8 cellular contexts compared by ENCODE assay signal in the genomic region with DNA sequence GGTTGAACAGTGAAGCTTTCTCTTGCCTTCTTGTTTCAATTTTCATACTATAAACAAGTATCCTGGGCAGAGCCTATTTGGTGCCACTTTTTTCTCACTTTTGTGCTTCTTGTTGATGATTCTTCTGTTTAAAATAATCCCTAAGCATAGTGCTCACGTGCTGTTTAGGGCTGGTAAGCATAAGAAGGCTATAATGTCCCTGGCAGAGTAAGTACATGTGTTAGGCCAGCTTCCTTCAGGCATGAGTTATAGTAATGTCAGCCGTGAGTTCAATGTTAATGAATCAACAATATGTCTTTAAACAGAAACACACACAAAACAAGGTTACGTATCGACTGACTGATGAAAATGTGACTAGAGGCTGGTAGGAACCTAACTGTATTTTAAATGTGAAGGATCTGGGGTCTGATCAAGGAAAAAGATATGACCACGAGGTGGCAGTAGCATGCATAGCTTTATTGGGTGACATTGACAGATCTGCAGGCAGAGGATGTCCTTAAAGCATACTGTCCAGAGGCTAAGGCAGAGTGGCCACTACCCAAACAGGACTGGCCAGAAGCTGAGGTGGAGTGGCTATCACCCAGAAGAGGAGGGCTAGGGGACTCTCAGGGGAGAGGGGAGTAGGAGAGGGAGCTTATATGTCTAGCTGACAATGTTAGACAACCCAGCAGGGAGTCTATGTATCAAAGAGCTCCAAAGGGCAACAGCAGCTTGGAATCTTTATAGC.
DNase-seq lines count a peak whose midpoint lies in the region; ATAC-seq and TF ChIP-seq lines count a peak whose summit lies in the region.

No MANE protein-coding gene starts in this region.

- peak; percentile 93 for TF ChIP-seq CTCF in C4-2B (conservative IDR thresholded peaks at IDR 0.05)
- peak; percentile 70 for TF ChIP-seq CTCF in mesothelial cell of epicardium (IDR thresholded peaks at IDR 0.05; ENCODE audit: unreplicated experiment)

- H3K36me3 ChIP-seq in effector memory CD4-positive, alpha-beta T cell (ENCODE audit: control insufficient read depth, insufficient read depth, low read length) = no peaks in the 10 kb centered on the region

- H3K4me3 Mint-ChIP-seq in activated CD4-positive, alpha-beta memory T cell treated with anti-CD3 and anti-CD28 coated beads for 36 hours = no peak overlapping the region
- no peak overlapping the region for H3K4me3 Mint-ChIP-seq in mesothelial cell of epicardium

- no peak overlapping the region; the same call in 1 of the 2 replicates for H3K27ac ChIP-seq in C4-2B
- no peak overlapping the region for H3K27ac ChIP-seq in effector memory CD4-positive, alpha-beta T cell (ENCODE audit: insufficient read depth, low read length, poor library complexity, severe bottlenecking)

- no peaks in the 10 kb centered on the region for H3K9me3 ChIP-seq in effector memory CD4-positive, alpha-beta T cell (ENCODE audit: control insufficient read depth, low read length)

- no peak overlapping the region for H3K27ac Mint-ChIP-seq in activated CD4-positive, alpha-beta memory T cell treated with anti-CD3 and anti-CD28 coated beads for 36 hours
- no peak overlapping the region for H3K27ac Mint-ChIP-seq in mesothelial cell of epicardium

- POLR2A ChIA-PET in activated CD4-positive, alpha-beta memory T cell treated with anti-CD3 and anti-CD28 coated beads for 36 hours (lab: Charles Lee) = no interaction called here

- H3K4me1 ChIP-seq in effector memory CD4-positive, alpha-beta T cell (ENCODE audit: control insufficient read depth, insufficient read depth, low read length, poor library complexity, severe bottlenecking) = no peaks in the 10 kb centered on the region

- no peak overlapping the region for H3K4me3 ChIP-seq in effector memory CD4-positive, alpha-beta T cell (ENCODE audit: insufficient read depth, low read depth, low read length, poor library complexity, severe bottlenecking)

- intact Hi-C loops in activated CD4-positive, alpha-beta memory T cell treated with anti-CD3 and anti-CD28 coated beads for 36 hours (cut with micrococcal nuclease) = loop anchor here (1.0 kb wide), 4 partner anchors 105 to 201 kb away; partner anchors contain the start of gene BRAF

- H3K27me3 ChIP-seq in effector memory CD4-positive, alpha-beta T cell (replicated peaks; ENCODE audit: control insufficient read depth, insufficient read depth, low read length, poor library complexity, severe bottlenecking) = no peaks in the 10 kb centered on the region

- H3K36me3 Mint-ChIP-seq in activated CD4-positive, alpha-beta memory T cell treated with anti-CD3 and anti-CD28 coated beads for 36 hours = no peaks in the 10 kb centered on the region
- H3K36me3 Mint-ChIP-seq in mesothelial cell of epicardium = no peaks in the 10 kb centered on the region

- H3K4me1 Mint-ChIP-seq in activated CD4-positive, alpha-beta memory T cell treated with anti-CD3 and anti-CD28 coated beads for 36 hours (ENCODE audit: low read depth) = no peaks in the 10 kb centered on the region
- peaks cover 9% of the 10 kb centered on the region for H3K4me1 Mint-ChIP-seq in mesothelial cell of epicardium

- DNase-seq in GM19238 (ENCODE audit: insufficient read length, low spot score) (peak; percentile 14), NCI-H748 (lab: John Stamatoyannopoulos, UW; ENCODE audit: unreplicated experiment) (peak; percentile 69), mesothelial cell of epicardium (ENCODE audit: low spot score in 2 of 2, unreplicated experiment in 2 of 2) (peak in 1 of 2 experiments; percentile 20)
- peak; percentile 58 for DNase-seq in activated CD4-positive, alpha-beta memory T cell treated with anti-CD3 and anti-CD28 coated beads for 36 hours
- DNase-seq in effector memory CD4-positive, alpha-beta T cell = peak; percentile 13 to 47 (median 21)
- DNase-seq in stimulated activated CD8-positive, alpha-beta memory T cell treated with anti-CD3 and anti-CD28 coated beads, Interleukin-7, amount 100 ng/mL, for 1 hour (ENCODE audit: low read depth in 2 of 2) = peak; percentile 17 to 35

- no peaks in the 10 kb centered on the region for H3K27me3 Mint-ChIP-seq in activated CD4-positive, alpha-beta memory T cell treated with anti-CD3 and anti-CD28 coated beads for 36 hours
- H3K27me3 Mint-ChIP-seq in mesothelial cell of epicardium (ENCODE audit: low read depth) = no peaks in the 10 kb centered on the region

- peak; percentile 80 for ATAC-seq in HG03520 (IDR thresholded peaks at IDR 0.05; ENCODE audit: unreplicated experiment)

- no peaks in the 10 kb centered on the region for H3K9me3 Mint-ChIP-seq in activated CD4-positive, alpha-beta memory T cell treated with anti-CD3 and anti-CD28 coated beads for 36 hours
- no peaks in the 10 kb centered on the region for H3K9me3 Mint-ChIP-seq in mesothelial cell of epicardium

- CTCF ChIA-PET in activated CD4-positive, alpha-beta memory T cell treated with anti-CD3 and anti-CD28 coated beads for 36 hours (lab: Charles Lee) = interaction anchor here (0.7 to 6.7 kb wide), 34 partner anchors 8 to 409 kb away, joined by 3 to 108 read pairs (median 4); partner anchors contain the start of genes BRAF and MRPS33
